Comparison of ENCODE assay signal across 17 cellular contexts in genomic region chr7:123573896-123574467, GRCh38. TPM values are rescaled to one million over a fixed set of nuclear protein-coding genes. Genes with fewer than 3 reads are reported as not detected.
"Had no signal": no experiment of that assay in that cellular context is flagged by ENCODE, and none has a peak within 500 bp of the region (broad histone marks: within the 10 kb centered on the region; RNA-seq: fewer than 3 reads in every experiment).

No MANE protein-coding gene starts in this region.

- H3K36me3 ChIP-seq: ascending aorta, left lung, pancreas, stomach, upper lobe of right lung had no signal

- H3K27ac ChIP-seq: ascending aorta, left lung, pancreas, stomach, testis, upper lobe of right lung had no signal

- H3K9me3 Mint-ChIP-seq: naive B cell had no signal

- H3K27me3 ChIP-seq: ascending aorta, left lung, pancreas, stomach, testis, upper lobe of right lung had no signal

- H3K4me1 ChIP-seq: ascending aorta, left lung, pancreas, stomach, testis, upper lobe of right lung had no signal

- H3K9me3 ChIP-seq: ascending aorta, left lung, pancreas, stomach, testis, upper lobe of right lung had no signal

- H3K36me3 Mint-ChIP-seq: naive B cell had no signal

- DNase-seq: activated CD4-positive, CD25-positive, alpha-beta regulatory T cell treated with anti-CD3 and anti-CD28 coated beads, Interleukin-2, amount 50 U/mL, for 72 hours; activated naive CD4-positive, alpha-beta T cell treated with Interleukin-2 at 50 U/mL for 16 hours; left lung; naive B cell; pancreas; stimulated activated CD4-positive, alpha-beta T cell treated with anti-CD3 and anti-CD28 coated beads, Interleukin-12 subunit alpha, Interleukin-12 subunit beta, amount 100 ng/mL, for 4 hours; stimulated activated CD4-positive, alpha-beta T cell treated with anti-CD3 and anti-CD28 coated beads, Interleukin-2, amount 100 ng/mL, for 24 hours; stomach; T-helper 9 cell; testis; upper lobe of right lung had no signal

- ATAC-seq: left lung, pancreas, upper lobe of right lung had no signal

- H3K4me3 ChIP-seq: ascending aorta, left lung, pancreas, stomach, testis, upper lobe of right lung had no signal

- H3K4me3 Mint-ChIP-seq: naive B cell had no signal

- FAIRE-seq: keratinocyte, pancreas had no signal

RNA-seq across cellular contexts. Expression of gene ASB15, which starts 27.6 kb away (rescaled TPM):
- total RNA-seq: activated CD8-positive, alpha-beta memory T cell treated with anti-CD3 and anti-CD28 coated beads for 36 hours; ascending aorta; chondrocyte; left lung; mononuclear cell; stomach; upper lobe of right lung had no signal
- polyA plus RNA-seq: esophagus, keratinocyte, pancreas, stomach had no signal

RNA-seq across cellular contexts. Expression of gene IQUB, which starts 39.6 kb away (rescaled TPM):
- total RNA-seq: ascending aorta had no signal
